In the genomic region with DNA sequence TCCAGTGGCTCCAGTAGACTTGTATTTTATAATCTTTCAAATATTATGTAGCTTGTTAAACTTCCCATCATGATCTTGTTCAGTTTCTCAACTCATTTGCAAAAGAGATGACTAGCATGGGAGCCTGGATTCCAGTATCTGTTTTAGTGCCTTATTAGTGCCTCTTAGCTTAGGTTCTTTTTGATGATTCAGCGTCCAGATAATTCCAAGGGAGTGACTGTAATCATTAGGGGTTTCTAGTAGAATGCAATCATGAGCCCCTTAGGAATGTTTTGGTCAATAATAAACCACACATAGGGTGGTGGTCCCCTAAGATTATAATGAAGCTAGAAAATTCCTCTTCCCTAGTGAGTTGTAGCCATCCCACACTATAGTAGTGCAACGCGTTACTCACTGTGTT, we compare ENCODE assay signal across 1 cellular context.
TF ChIP-seq lines count a peak whose summit lies in the region.

No MANE protein-coding gene starts in this region.

TF ChIP-seq in WTC11, 78 proteins besides CTCF, POLR2A, EP300 and RAD21 (continued from another document):
- TF ChIP-seq, protein P1, sequence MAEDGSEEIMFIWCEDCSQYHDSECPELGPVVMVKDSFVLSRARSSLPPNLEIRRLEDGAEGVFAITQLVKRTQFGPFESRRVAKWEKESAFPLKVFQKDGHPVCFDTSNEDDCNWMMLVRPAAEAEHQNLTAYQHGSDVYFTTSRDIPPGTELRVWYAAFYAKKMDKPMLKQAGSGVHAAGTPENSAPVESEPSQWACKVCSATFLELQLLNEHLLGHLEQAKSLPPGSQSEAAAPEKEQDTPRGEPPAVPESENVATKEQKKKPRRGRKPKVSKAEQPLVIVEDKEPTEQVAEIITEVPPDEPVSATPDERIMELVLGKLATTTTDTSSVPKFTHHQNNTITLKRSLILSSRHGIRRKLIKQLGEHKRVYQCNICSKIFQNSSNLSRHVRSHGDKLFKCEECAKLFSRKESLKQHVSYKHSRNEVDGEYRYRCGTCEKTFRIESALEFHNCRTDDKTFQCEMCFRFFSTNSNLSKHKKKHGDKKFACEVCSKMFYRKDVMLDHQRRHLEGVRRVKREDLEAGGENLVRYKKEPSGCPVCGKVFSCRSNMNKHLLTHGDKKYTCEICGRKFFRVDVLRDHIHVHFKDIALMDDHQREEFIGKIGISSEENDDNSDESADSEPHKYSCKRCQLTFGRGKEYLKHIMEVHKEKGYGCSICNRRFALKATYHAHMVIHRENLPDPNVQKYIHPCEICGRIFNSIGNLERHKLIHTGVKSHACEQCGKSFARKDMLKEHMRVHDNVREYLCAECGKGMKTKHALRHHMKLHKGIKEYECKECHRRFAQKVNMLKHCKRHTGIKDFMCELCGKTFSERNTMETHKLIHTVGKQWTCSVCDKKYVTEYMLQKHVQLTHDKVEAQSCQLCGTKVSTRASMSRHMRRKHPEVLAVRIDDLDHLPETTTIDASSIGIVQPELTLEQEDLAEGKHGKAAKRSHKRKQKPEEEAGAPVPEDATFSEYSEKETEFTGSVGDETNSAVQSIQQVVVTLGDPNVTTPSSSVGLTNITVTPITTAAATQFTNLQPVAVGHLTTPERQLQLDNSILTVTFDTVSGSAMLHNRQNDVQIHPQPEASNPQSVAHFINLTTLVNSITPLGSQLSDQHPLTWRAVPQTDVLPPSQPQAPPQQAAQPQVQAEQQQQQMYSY (CRISPR knock-in tag; IDR thresholded peaks at IDR 0.05) = no peak
- TF ChIP-seq KAT7 (CRISPR knock-in tag; IDR thresholded peaks at IDR 0.05; ENCODE audit: borderline replicate concordance) (no peak), ZNF121 (CRISPR knock-in tag; IDR thresholded peaks at IDR 0.05) (no peak), ZNF232 (CRISPR knock-in tag; IDR thresholded peaks at IDR 0.05) (no peak), FOXP1 (CRISPR knock-in tag; IDR thresholded peaks at IDR 0.05; ENCODE audit: borderline replicate concordance) (no peak), TEAD1 (CRISPR knock-in tag; IDR thresholded peaks at IDR 0.05) (no peak), MXD4 (CRISPR knock-in tag; IDR thresholded peaks at IDR 0.05; ENCODE audit: borderline replicate concordance) (no peak), ZNF396 (CRISPR knock-in tag; IDR thresholded peaks at IDR 0.05; ENCODE audit: borderline replicate concordance) (no peak), CREM (CRISPR knock-in tag; IDR thresholded peaks at IDR 0.05) (no peak), RORB (CRISPR knock-in tag; IDR thresholded peaks at IDR 0.05) (no peak), NFE2L1 (CRISPR knock-in tag; IDR thresholded peaks at IDR 0.05) (no peak)
- TF ChIP-seq, protein P2, sequence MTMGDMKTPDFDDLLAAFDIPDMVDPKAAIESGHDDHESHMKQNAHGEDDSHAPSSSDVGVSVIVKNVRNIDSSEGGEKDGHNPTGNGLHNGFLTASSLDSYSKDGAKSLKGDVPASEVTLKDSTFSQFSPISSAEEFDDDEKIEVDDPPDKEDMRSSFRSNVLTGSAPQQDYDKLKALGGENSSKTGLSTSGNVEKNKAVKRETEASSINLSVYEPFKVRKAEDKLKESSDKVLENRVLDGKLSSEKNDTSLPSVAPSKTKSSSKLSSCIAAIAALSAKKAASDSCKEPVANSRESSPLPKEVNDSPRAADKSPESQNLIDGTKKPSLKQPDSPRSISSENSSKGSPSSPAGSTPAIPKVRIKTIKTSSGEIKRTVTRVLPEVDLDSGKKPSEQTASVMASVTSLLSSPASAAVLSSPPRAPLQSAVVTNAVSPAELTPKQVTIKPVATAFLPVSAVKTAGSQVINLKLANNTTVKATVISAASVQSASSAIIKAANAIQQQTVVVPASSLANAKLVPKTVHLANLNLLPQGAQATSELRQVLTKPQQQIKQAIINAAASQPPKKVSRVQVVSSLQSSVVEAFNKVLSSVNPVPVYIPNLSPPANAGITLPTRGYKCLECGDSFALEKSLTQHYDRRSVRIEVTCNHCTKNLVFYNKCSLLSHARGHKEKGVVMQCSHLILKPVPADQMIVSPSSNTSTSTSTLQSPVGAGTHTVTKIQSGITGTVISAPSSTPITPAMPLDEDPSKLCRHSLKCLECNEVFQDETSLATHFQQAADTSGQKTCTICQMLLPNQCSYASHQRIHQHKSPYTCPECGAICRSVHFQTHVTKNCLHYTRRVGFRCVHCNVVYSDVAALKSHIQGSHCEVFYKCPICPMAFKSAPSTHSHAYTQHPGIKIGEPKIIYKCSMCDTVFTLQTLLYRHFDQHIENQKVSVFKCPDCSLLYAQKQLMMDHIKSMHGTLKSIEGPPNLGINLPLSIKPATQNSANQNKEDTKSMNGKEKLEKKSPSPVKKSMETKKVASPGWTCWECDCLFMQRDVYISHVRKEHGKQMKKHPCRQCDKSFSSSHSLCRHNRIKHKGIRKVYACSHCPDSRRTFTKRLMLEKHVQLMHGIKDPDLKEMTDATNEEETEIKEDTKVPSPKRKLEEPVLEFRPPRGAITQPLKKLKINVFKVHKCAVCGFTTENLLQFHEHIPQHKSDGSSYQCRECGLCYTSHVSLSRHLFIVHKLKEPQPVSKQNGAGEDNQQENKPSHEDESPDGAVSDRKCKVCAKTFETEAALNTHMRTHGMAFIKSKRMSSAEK (CRISPR knock-in tag; IDR thresholded peaks at IDR 0.05; ENCODE audit: borderline replicate concordance) = no peak
- TF ChIP-seq, protein P3, sequence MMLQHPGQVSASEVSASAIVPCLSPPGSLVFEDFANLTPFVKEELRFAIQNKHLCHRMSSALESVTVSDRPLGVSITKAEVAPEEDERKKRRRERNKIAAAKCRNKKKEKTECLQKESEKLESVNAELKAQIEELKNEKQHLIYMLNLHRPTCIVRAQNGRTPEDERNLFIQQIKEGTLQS (CRISPR knock-in tag; conservative IDR thresholded peaks at IDR 0.05) = no peak
- TF ChIP-seq, protein P4, sequence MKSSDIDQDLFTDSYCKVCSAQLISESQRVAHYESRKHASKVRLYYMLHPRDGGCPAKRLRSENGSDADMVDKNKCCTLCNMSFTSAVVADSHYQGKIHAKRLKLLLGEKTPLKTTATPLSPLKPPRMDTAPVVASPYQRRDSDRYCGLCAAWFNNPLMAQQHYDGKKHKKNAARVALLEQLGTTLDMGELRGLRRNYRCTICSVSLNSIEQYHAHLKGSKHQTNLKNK (CRISPR knock-in tag; IDR thresholded peaks at IDR 0.05) = no peak
- TF ChIP-seq, protein P5, sequence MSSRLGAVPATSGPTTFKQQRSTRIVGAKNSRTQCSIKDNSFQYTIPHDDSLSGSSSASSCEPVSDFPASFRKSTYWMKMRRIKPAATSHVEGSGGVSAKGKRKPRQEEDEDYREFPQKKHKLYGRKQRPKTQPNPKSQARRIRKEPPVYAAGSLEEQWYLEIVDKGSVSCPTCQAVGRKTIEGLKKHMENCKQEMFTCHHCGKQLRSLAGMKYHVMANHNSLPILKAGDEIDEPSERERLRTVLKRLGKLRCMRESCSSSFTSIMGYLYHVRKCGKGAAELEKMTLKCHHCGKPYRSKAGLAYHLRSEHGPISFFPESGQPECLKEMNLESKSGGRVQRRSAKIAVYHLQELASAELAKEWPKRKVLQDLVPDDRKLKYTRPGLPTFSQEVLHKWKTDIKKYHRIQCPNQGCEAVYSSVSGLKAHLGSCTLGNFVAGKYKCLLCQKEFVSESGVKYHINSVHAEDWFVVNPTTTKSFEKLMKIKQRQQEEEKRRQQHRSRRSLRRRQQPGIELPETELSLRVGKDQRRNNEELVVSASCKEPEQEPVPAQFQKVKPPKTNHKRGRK (CRISPR knock-in tag; IDR thresholded peaks at IDR 0.05; ENCODE audit: borderline replicate concordance) = no peak
- TF ChIP-seq, protein P6, sequence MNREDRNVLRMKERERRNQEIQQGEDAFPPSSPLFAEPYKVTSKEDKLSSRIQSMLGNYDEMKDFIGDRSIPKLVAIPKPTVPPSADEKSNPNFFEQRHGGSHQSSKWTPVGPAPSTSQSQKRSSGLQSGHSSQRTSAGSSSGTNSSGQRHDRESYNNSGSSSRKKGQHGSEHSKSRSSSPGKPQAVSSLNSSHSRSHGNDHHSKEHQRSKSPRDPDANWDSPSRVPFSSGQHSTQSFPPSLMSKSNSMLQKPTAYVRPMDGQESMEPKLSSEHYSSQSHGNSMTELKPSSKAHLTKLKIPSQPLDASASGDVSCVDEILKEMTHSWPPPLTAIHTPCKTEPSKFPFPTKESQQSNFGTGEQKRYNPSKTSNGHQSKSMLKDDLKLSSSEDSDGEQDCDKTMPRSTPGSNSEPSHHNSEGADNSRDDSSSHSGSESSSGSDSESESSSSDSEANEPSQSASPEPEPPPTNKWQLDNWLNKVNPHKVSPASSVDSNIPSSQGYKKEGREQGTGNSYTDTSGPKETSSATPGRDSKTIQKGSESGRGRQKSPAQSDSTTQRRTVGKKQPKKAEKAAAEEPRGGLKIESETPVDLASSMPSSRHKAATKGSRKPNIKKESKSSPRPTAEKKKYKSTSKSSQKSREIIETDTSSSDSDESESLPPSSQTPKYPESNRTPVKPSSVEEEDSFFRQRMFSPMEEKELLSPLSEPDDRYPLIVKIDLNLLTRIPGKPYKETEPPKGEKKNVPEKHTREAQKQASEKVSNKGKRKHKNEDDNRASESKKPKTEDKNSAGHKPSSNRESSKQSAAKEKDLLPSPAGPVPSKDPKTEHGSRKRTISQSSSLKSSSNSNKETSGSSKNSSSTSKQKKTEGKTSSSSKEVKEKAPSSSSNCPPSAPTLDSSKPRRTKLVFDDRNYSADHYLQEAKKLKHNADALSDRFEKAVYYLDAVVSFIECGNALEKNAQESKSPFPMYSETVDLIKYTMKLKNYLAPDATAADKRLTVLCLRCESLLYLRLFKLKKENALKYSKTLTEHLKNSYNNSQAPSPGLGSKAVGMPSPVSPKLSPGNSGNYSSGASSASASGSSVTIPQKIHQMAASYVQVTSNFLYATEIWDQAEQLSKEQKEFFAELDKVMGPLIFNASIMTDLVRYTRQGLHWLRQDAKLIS (CRISPR knock-in tag; IDR thresholded peaks at IDR 0.05; ENCODE audit: borderline replicate concordance) = no peak
TF ChIP-seq in WTC11: peak in this region for 0.
